15 cellular contexts compared by ENCODE assay signal in genomic region chr11:19970944-19971343, GRCh38.
DNase-seq lines count a peak whose midpoint lies in the region; ATAC-seq and TF ChIP-seq lines count a peak whose summit lies in the region.
"Had no signal": no experiment of that assay in that cellular context is flagged by ENCODE, and none has a peak within 500 bp of the region (broad histone marks: within the 10 kb centered on the region; RNA-seq: fewer than 3 reads in every experiment).

No MANE protein-coding gene starts in this region.

- no peaks in the 10 kb centered on the region for H3K4me1 Mint-ChIP-seq in T-helper 2 cell treated with Interferon-gamma antibody and Interleukin-4, amounts not matched to agents 5 μg/mL and 100 μg/mL, for 36 hours (ENCODE audit: low read depth)
- peaks cover 23 to 24% of the 10 kb centered on the region in 2 donors for H3K4me1 Mint-ChIP-seq in effector memory CD8-positive, alpha-beta T cell (ENCODE audit: low read depth in 2 of 2)

- H3K27me3 Mint-ChIP-seq in T-helper 2 cell treated with Interferon-gamma antibody and Interleukin-4, amounts not matched to agents 5 μg/mL and 100 μg/mL, for 36 hours (ENCODE audit: low read depth) = peaks cover 4% of the 10 kb centered on the region
- peaks cover 8 to 28% of the 10 kb centered on the region in 2 donors for H3K27me3 Mint-ChIP-seq in effector memory CD8-positive, alpha-beta T cell

- H3K4me1 ChIP-seq in left ventricle myocardium inferior = peaks cover 37% of the 10 kb centered on the region
- H3K4me1 ChIP-seq: psoas muscle, testis had no signal

- H3K4me3 ChIP-seq in left ventricle myocardium inferior (no peak overlapping the region), brain microvascular endothelial cell (ENCODE audit: low read depth, low read length) (no peak overlapping the region)
- H3K4me3 ChIP-seq: hepatocyte, psoas muscle, testis had no signal

- no peaks in the 10 kb centered on the region for H3K9me3 Mint-ChIP-seq in T-helper 2 cell treated with Interferon-gamma antibody and Interleukin-4, amounts not matched to agents 5 μg/mL and 100 μg/mL, for 36 hours
- H3K9me3 Mint-ChIP-seq in effector memory CD8-positive, alpha-beta T cell = no peaks in the 10 kb centered on the region
- H3K9me3 Mint-ChIP-seq: HFFc6, memory B cell had no signal

- H3K36me3 Mint-ChIP-seq in T-helper 2 cell treated with Interferon-gamma antibody and Interleukin-4, amounts not matched to agents 5 μg/mL and 100 μg/mL, for 36 hours (ENCODE audit: low read depth) = no peaks in the 10 kb centered on the region
- H3K36me3 Mint-ChIP-seq in effector memory CD8-positive, alpha-beta T cell (ENCODE audit: insufficient read depth) = no peaks in the 10 kb centered on the region
- H3K36me3 Mint-ChIP-seq: memory B cell had no signal

- ATAC-seq in Right ventricle myocardium superior (ENCODE audit: poor library complexity) = no peak
- ATAC-seq in effector memory CD8-positive, alpha-beta T cell (replicated peaks) = peak; percentile 86
- peak; percentile 92 for ATAC-seq in stimulated activated naive CD8-positive, alpha-beta T cell treated with anti-CD3 and anti-CD28 coated beads, Interleukin-15, Interleukin-2, amounts not matched to agents 100 U/mL and 50 U/mL, for 24 hours
- ATAC-seq: psoas muscle had no signal

- peak overlapping the region; percentile 46 for H3K27ac ChIP-seq in left ventricle myocardium inferior (replicated peaks)
- no peak overlapping the region for H3K27ac ChIP-seq in brain microvascular endothelial cell
- H3K27ac ChIP-seq: hepatocyte, psoas muscle, testis had no signal

- no peaks in the 10 kb centered on the region for H3K27me3 ChIP-seq in left ventricle myocardium inferior (ENCODE audit: low read depth)
- no peaks in the 10 kb centered on the region for H3K27me3 ChIP-seq in brain microvascular endothelial cell (replicated peaks)
- H3K27me3 ChIP-seq: hepatocyte, testis had no signal

- in situ Hi-C loops in brain microvascular endothelial cell (cut with HindIII; ENCODE audit: low pct_ligation_motif_present, low sequenced_read_pairs) = no loop called here

- no peaks in the 10 kb centered on the region for H3K9me3 ChIP-seq in left ventricle myocardium inferior (replicated peaks)
- H3K9me3 ChIP-seq: psoas muscle, testis had no signal

- DNase-seq in left ventricle myocardium inferior (no peak), Right ventricle myocardium superior (no peak), NCI-H1436 (lab: John Stamatoyannopoulos, UW) (no peak), NCI-H226 (no peak), brain microvascular endothelial cell (no peak)
- peak; percentile 16 for DNase-seq in T-helper 2 cell treated with Interferon-gamma antibody and Interleukin-4, amounts not matched to agents 5 μg/mL and 100 μg/mL, for 36 hours (ENCODE audit: low spot score)
- DNase-seq in effector memory CD8-positive, alpha-beta T cell = peak in 2 of 3 experiments; percentile 6 to 8
- peak; percentile 36 for DNase-seq in stimulated activated naive CD8-positive, alpha-beta T cell treated with anti-CD3 and anti-CD28 coated beads, Interleukin-15, Interleukin-2, amounts not matched to agents 100 U/mL and 50 U/mL, for 24 hours
- DNase-seq: amniotic stem cell, HFFc6, NCI-H345, psoas muscle, testis had no signal

- TF ChIP-seq CTCF in left ventricle myocardium inferior (IDR thresholded peaks at IDR 0.05; ENCODE audit: borderline replicate concordance) (no peak), brain microvascular endothelial cell (IDR thresholded peaks at IDR 0.05; ENCODE audit: low read depth, low read length, missing control alignments) (no peak)

- H3K27ac Mint-ChIP-seq in T-helper 2 cell treated with Interferon-gamma antibody and Interleukin-4, amounts not matched to agents 5 μg/mL and 100 μg/mL, for 36 hours = no peak overlapping the region
- H3K27ac Mint-ChIP-seq in effector memory CD8-positive, alpha-beta T cell = peak overlapping the region in 1 of 2 donors; percentile 62
- H3K27ac Mint-ChIP-seq: HFFc6, memory B cell had no signal

- H3K36me3 ChIP-seq in left ventricle myocardium inferior (no peaks in the 10 kb centered on the region), brain microvascular endothelial cell (replicated peaks) (no peaks in the 10 kb centered on the region)

- intact Hi-C loops in left ventricle myocardium inferior (cut with micrococcal nuclease) = no loop called here
- intact Hi-C loops in Right ventricle myocardium superior (cut with DNase I) = no loop called here

- no peak overlapping the region for H3K4me3 Mint-ChIP-seq in T-helper 2 cell treated with Interferon-gamma antibody and Interleukin-4, amounts not matched to agents 5 μg/mL and 100 μg/mL, for 36 hours
- peak overlapping the region; percentile 34 to 41 for H3K4me3 Mint-ChIP-seq in effector memory CD8-positive, alpha-beta T cell
- H3K4me3 Mint-ChIP-seq: HFFc6, memory B cell had no signal

Comparison
In these comparisons a context has a peak if more than half of its experiments do, and no peak if none do; other contexts are left out.
1. DNase-seq: peak in T-helper 2 cell treated with Interferon-gamma antibody and Interleukin-4, amounts not matched to agents 5 μg/mL and 100 μg/mL, for 36 hours (single experiment), effector memory CD8-positive, alpha-beta T cell (2 of 3) and stimulated activated naive CD8-positive, alpha-beta T cell treated with anti-CD3 and anti-CD28 coated beads, Interleukin-15, Interleukin-2, amounts not matched to agents 100 U/mL and 50 U/mL, for 24 hours (single experiment); none in left ventricle myocardium inferior (single experiment), Right ventricle myocardium superior (single experiment), NCI-H1436 (single experiment), NCI-H226 (single experiment) and brain microvascular endothelial cell (single experiment).